In the genomic region with DNA sequence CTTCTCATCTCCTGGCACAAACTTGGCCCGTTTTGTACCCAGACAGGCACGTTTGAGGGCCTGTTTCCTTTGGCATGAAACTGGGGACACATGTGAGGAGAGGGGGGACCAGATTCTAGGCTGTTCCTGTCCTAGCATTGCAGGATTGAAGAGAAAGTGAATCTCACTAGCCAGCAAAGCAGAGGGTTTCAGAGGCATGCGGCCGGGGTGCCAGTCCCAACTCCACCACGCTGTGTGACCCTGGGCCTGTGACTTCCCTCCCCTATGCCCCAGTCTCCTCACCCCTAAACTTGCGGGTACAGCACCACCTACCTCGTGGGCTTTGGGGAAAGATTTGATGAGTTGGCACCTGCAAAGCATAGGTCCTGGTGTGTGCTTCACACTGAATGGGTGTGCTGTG, we compare ENCODE assay signal across 24 cellular contexts. TPM values are rescaled to one million over a fixed set of nuclear protein-coding genes. Genes with fewer than 3 reads are reported as not detected.
"Had no signal": no experiment of that assay in that cellular context is flagged by ENCODE, and none has a peak within 500 bp of the region (broad histone marks: within the 10 kb centered on the region; RNA-seq: fewer than 3 reads in every experiment).

No MANE protein-coding gene starts in this region.

- H3K36me3 Mint-ChIP-seq: activated CD8-positive, alpha-beta memory T cell treated with anti-CD3 and anti-CD28 coated beads, Interleukin-2, amount 10 ng/mL, durations not matched to agents 7 days and 5 days; activated naive CD4-positive, alpha-beta T cell treated with anti-CD3 and anti-CD28 coated beads, Interleukin-2, amount 50 U/mL, for 24 hours had no signal

- H3K4me1 Mint-ChIP-seq: activated B cell treated with CpG ODN at 0.5 μM for 24 hours; activated CD4-positive, alpha-beta T cell treated with anti-CD3 and anti-CD28 coated beads, Interleukin-2, amount 10 ng/mL, durations not matched to agents 24 days and 14 days; activated naive CD4-positive, alpha-beta T cell treated with anti-CD3 and anti-CD28 coated beads, Interleukin-2, amount 50 U/mL, for 24 hours; T-helper 17 cell had no signal

- H3K9me3 ChIP-seq: MG63 had no signal

- ATAC-seq: activated CD8-positive, alpha-beta memory T cell treated with anti-CD3 and anti-CD28 coated beads, Interleukin-2, amount 10 ng/mL, durations not matched to agents 7 days and 5 days; T-helper 17 cell had no signal

- H3K27me3 ChIP-seq: MG63 had no signal

- H3K4me3 Mint-ChIP-seq: activated B cell treated with CpG ODN at 0.5 μM for 24 hours; activated CD4-positive, alpha-beta T cell treated with anti-CD3 and anti-CD28 coated beads, Interleukin-2, amount 10 ng/mL, durations not matched to agents 24 days and 14 days; activated CD8-positive, alpha-beta memory T cell treated with anti-CD3 and anti-CD28 coated beads, Interleukin-2, amount 10 ng/mL, durations not matched to agents 7 days and 5 days; activated naive CD4-positive, alpha-beta T cell treated with anti-CD3 and anti-CD28 coated beads, Interleukin-2, amount 50 U/mL, for 24 hours; activated T-cell treated with anti-CD3 and anti-CD28 coated beads, Interleukin-2, amount 50 U/mL, for 24 hours; activated T-helper 1 cell treated with anti-CD3 and anti-CD28 coated beads, Interleukin-12 subunit alpha, Interleukin-12 subunit beta, Interleukin-2, Interleukin-4 antibody, amounts not matched to agents 30 ng/mL and 10 ng/mL and 1 ng/mL, durations not matched to agents 14 hours and 24 hours and 36 hours; T-helper 17 cell had no signal

- H3K4me3 ChIP-seq: MG63 had no signal

- H3K36me3 ChIP-seq: MG63 had no signal

- H3K9me3 Mint-ChIP-seq: activated B cell treated with CpG ODN at 0.5 μM for 24 hours; activated CD4-positive, alpha-beta T cell treated with anti-CD3 and anti-CD28 coated beads, Interleukin-2, amount 10 ng/mL, durations not matched to agents 24 days and 14 days; activated naive CD4-positive, alpha-beta T cell treated with anti-CD3 and anti-CD28 coated beads, Interleukin-2, amount 50 U/mL, for 24 hours; activated T-cell treated with anti-CD3 and anti-CD28 coated beads, Interleukin-2, amount 50 U/mL, for 24 hours; activated T-helper 1 cell treated with anti-CD3 and anti-CD28 coated beads, Interleukin-12 subunit alpha, Interleukin-12 subunit beta, Interleukin-2, Interleukin-4 antibody, amounts not matched to agents 30 ng/mL and 10 ng/mL and 1 ng/mL, durations not matched to agents 14 hours and 24 hours and 36 hours had no signal

- H3K27ac Mint-ChIP-seq: activated B cell treated with CpG ODN at 0.5 μM for 24 hours; activated CD4-positive, alpha-beta T cell treated with anti-CD3 and anti-CD28 coated beads, Interleukin-2, amount 10 ng/mL, durations not matched to agents 24 days and 14 days; activated CD8-positive, alpha-beta memory T cell treated with anti-CD3 and anti-CD28 coated beads, Interleukin-2, amount 10 ng/mL, durations not matched to agents 7 days and 5 days; activated naive CD4-positive, alpha-beta T cell treated with anti-CD3 and anti-CD28 coated beads, Interleukin-2, amount 50 U/mL, for 24 hours; activated T-cell treated with anti-CD3 and anti-CD28 coated beads, Interleukin-2, amount 50 U/mL, for 24 hours; activated T-helper 1 cell treated with anti-CD3 and anti-CD28 coated beads, Interleukin-12 subunit alpha, Interleukin-12 subunit beta, Interleukin-2, Interleukin-4 antibody, amounts not matched to agents 30 ng/mL and 10 ng/mL and 1 ng/mL, durations not matched to agents 14 hours and 24 hours and 36 hours; T-helper 17 cell had no signal

- DNase-seq: activated B cell treated with CpG ODN at 0.5 μM for 24 hours; activated CD4-positive, alpha-beta T cell treated with anti-CD3 and anti-CD28 coated beads for 1 hour; activated CD4-positive, alpha-beta T cell treated with anti-CD3 and anti-CD28 coated beads, Interleukin-2, amount 10 ng/mL, durations not matched to agents 24 days and 14 days; activated CD4-positive, alpha-beta T cell treated with anti-CD3 and anti-CD28 coated beads, Interleukin-2, amount 50 U/mL, for 48 hours; activated CD8-positive, alpha-beta memory T cell treated with anti-CD3 and anti-CD28 coated beads, Interleukin-2, amount 10 ng/mL, durations not matched to agents 7 days and 5 days; activated effector memory CD4-positive, alpha-beta T cell treated with Interleukin-2 at 50 U/mL for 16 hours; activated naive CD4-positive, alpha-beta T cell; activated T-cell treated with anti-CD3 and anti-CD28 coated beads, Interleukin-2, amount 50 U/mL, for 24 hours; aorta; MG63; NCI-H1105; NCI-H1436; NCI-H1694 treated with DMSO at 0.1 percent for 48 hours; NCI-H2029 treated with DMSO at 0.1 percent for 48 hours; NCI-H345; NCI-H510A; NCI-H526 treated with DMSO at 0.1 percent for 48 hours; NCI-H82; SIG-M5; T-helper 17 cell; T-helper 9 cell had no signal

RNA-seq across cellular contexts. Expression of gene CIBAR2, which starts 53.5 kb away (rescaled TPM):
- total RNA-seq: activated B cell treated with CpG ODN at 0.5 μM for 24 hours; activated CD4-positive, alpha-beta T cell treated with anti-CD3 and anti-CD28 coated beads, Interleukin-2, amount 10 ng/mL, durations not matched to agents 24 days and 14 days; activated CD8-positive, alpha-beta memory T cell treated with anti-CD3 and anti-CD28 coated beads, Interleukin-2, amount 10 ng/mL, durations not matched to agents 7 days and 5 days; activated T-helper 1 cell treated with anti-CD3 and anti-CD28 coated beads, Interleukin-12 subunit alpha, Interleukin-12 subunit beta, Interleukin-2, Interleukin-4 antibody, amounts not matched to agents 30 ng/mL and 10 ng/mL and 1 ng/mL, durations not matched to agents 14 hours and 24 hours and 36 hours; RPMI7951; T-helper 17 cell had no signal
- polyA plus RNA-seq: aorta had no signal
